12 cellular contexts compared by ENCODE assay signal in the genomic region with DNA sequence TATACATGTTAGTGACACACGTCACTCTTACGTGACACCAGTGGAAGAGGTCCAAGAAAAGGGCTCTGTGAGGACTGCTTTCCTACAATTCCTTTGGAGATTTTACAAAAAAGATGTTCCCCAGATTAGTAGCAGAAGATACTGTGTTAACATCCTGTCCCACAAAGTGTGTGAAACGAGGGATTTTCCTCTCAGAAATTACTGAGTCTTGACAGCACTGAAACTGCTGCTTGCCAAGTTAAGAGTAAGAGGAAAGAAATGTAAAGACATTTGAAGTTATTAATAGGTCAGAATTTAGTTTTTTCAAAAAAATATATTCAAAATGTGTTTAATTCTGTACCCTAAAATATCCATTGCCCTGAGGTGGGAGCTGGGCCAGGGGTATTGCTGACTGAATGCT. TPM values are rescaled to one million over a fixed set of nuclear protein-coding genes. Genes with fewer than 3 reads are reported as not detected.
A peak's percentile ranks its signal among the peaks of the same experiment; 100 is the strongest.
DNase-seq lines count a peak whose midpoint lies in the region; ATAC-seq and TF ChIP-seq lines count a peak whose summit lies in the region.
"Had no signal": no experiment of that assay in that cellular context is flagged by ENCODE, and none has a peak within 500 bp of the region (broad histone marks: within the 10 kb centered on the region; RNA-seq: fewer than 3 reads in every experiment).

No MANE protein-coding gene starts in this region.

- H3K36me3 Mint-ChIP-seq in HFFc6 (ENCODE audit: low read depth), result peaks cover 48% of the 10 kb centered on the region

- peak overlapping the region; percentile 97 for H3K27ac Mint-ChIP-seq in HFFc6
- H3K27ac Mint-ChIP-seq: nephron had no signal

- peaks cover 95% of the 10 kb centered on the region for H3K4me1 Mint-ChIP-seq in HFFc6 (ENCODE audit: low read depth)

- peak overlapping the region; percentile 69 for H3K4me3 Mint-ChIP-seq in HFFc6
- H3K4me3 Mint-ChIP-seq: nephron had no signal

- no peaks in the 10 kb centered on the region; the same call in 1 of the 2 replicates for H3K9me3 Mint-ChIP-seq in HFFc6
- H3K9me3 Mint-ChIP-seq: activated T-helper 17 cell treated with anti-CD3 and anti-CD28 coated beads, Interleukin-2, amount 50 U/mL, for 72 hours; nephron had no signal

- H3K27me3 Mint-ChIP-seq in HFFc6 (ENCODE audit: insufficient read depth), result no peaks in the 10 kb centered on the region; the same call in 1 of the 2 replicates
- H3K27me3 Mint-ChIP-seq: activated T-helper 17 cell treated with anti-CD3 and anti-CD28 coated beads, Interleukin-2, amount 50 U/mL, for 72 hours had no signal

- ATAC-seq in GM18498 (IDR thresholded peaks at IDR 0.05; ENCODE audit: unreplicated experiment), result no peak

- DNase-seq in HFFc6, result peak; percentile 84
- DNase-seq in astrocyte of the hippocampus (ENCODE audit: low read depth, low spot score), result peak; percentile 55
- peak; percentile 43 for DNase-seq in hepatic stellate cell (ENCODE audit: low spot score)
- DNase-seq in NCI-H82 treated with DMSO at 0.1 percent for 48 hours (lab: John Stamatoyannopoulos, UW; ENCODE audit: unreplicated experiment), result no peak
- no peak for DNase-seq in NCI-H2227 (lab: John Stamatoyannopoulos, UW; ENCODE audit: unreplicated experiment)
- DNase-seq in NCI-H2081 treated with DMSO at 0.1 percent for 48 hours (lab: John Stamatoyannopoulos, UW), result no peak
- DNase-seq: KBM-7; SIG-M5; stimulated activated CD4-positive, alpha-beta T cell treated with anti-CD3 and anti-CD28 coated beads, Interleukin-2, amount 100 ng/mL, for 24 hours had no signal

- no peak for TF ChIP-seq CTCF in HFFc6 (IDR thresholded peaks at IDR 0.05)

RNA-seq across cellular contexts. Expression of a gene that starts 58.8 kb away (rescaled TPM):
- under 1 TPM; 0.14 to 0.65 (median 0.51) TPM for total RNA-seq in HFFc6 (2021; fragmentation: NEBNext Ultra II Directional; extraction: Animal tissue kit (Norgen Biotek cat#: 25700))

Comparison
In these comparisons a context has a peak if more than half of its experiments do, and no peak if none do; other contexts are left out.
1. DNase-seq: peak in HFFc6 (single experiment), astrocyte of the hippocampus (single experiment) and hepatic stellate cell (single experiment); none in NCI-H82 treated with DMSO at 0.1 percent for 48 hours (single experiment), NCI-H2227 (single experiment) and NCI-H2081 treated with DMSO at 0.1 percent for 48 hours (single experiment).